1 cellular context compared by ENCODE assay signal in the genomic region with DNA sequence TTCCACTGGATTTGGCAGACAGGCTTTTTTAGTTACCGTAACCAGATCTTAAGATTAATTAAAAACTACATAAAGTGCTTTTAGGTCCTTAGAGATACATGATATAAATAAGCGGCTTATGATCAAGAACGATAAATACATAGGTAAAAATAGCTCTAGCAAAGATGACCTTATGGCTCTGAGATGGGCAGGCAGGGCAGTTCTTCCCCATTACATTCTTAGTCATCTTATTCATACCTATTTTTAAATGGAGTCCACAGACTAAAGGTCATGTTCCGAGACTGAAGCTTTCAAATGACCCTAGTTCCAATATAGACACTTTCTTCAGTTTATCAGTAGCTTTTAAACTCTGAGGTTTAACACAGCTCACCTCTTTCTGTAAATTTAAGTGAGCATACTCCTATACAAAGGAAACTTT.
TF ChIP-seq lines count a peak whose summit lies in the region.

No MANE protein-coding gene starts in this region.

TF ChIP-seq in K562, 482 proteins besides CTCF, POLR2A, EP300 and RAD21:
- TF ChIP-seq ZNF444 (CRISPR knock-in tag; IDR thresholded peaks at IDR 0.05): 0 out of 2 replicates have a peak, but pooled peaks have one; percentile 2
- TF ChIP-seq, protein P1, sequence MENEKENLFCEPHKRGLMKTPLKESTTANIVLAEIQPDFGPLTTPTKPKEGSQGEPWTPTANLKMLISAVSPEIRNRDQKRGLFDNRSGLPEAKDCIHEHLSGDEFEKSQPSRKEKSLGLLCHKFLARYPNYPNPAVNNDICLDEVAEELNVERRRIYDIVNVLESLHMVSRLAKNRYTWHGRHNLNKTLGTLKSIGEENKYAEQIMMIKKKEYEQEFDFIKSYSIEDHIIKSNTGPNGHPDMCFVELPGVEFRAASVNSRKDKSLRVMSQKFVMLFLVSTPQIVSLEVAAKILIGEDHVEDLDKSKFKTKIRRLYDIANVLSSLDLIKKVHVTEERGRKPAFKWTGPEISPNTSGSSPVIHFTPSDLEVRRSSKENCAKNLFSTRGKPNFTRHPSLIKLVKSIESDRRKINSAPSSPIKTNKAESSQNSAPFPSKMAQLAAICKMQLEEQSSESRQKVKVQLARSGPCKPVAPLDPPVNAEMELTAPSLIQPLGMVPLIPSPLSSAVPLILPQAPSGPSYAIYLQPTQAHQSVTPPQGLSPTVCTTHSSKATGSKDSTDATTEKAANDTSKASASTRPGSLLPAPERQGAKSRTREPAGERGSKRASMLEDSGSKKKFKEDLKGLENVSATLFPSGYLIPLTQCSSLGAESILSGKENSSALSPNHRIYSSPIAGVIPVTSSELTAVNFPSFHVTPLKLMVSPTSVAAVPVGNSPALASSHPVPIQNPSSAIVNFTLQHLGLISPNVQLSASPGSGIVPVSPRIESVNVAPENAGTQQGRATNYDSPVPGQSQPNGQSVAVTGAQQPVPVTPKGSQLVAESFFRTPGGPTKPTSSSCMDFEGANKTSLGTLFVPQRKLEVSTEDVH (IDR thresholded peaks at IDR 0.05; ENCODE audit: low read depth, partially characterized antibody): peak; percentile 13
- no peak for TF ChIP-seq MBD2 (IDR thresholded peaks at IDR 0.05; ENCODE audit: borderline replicate concordance, low read depth)
- peak; percentile 79 for TF ChIP-seq RBM22 (IDR thresholded peaks at IDR 0.05; ENCODE audit: low read depth, low read length, poor library complexity, severe bottlenecking)
- no peak for TF ChIP-seq MTF1 (CRISPR knock-in tag; IDR thresholded peaks at IDR 0.05; ENCODE audit: borderline replicate concordance)
- no peak for TF ChIP-seq ZNF274 (IDR thresholded peaks at IDR 0.05; ENCODE audit: borderline replicate concordance, low read depth, low read length)
- no peak for TF ChIP-seq SFPQ (IDR thresholded peaks at IDR 0.05; ENCODE audit: low read depth, low read length)
- TF ChIP-seq, protein P2, sequence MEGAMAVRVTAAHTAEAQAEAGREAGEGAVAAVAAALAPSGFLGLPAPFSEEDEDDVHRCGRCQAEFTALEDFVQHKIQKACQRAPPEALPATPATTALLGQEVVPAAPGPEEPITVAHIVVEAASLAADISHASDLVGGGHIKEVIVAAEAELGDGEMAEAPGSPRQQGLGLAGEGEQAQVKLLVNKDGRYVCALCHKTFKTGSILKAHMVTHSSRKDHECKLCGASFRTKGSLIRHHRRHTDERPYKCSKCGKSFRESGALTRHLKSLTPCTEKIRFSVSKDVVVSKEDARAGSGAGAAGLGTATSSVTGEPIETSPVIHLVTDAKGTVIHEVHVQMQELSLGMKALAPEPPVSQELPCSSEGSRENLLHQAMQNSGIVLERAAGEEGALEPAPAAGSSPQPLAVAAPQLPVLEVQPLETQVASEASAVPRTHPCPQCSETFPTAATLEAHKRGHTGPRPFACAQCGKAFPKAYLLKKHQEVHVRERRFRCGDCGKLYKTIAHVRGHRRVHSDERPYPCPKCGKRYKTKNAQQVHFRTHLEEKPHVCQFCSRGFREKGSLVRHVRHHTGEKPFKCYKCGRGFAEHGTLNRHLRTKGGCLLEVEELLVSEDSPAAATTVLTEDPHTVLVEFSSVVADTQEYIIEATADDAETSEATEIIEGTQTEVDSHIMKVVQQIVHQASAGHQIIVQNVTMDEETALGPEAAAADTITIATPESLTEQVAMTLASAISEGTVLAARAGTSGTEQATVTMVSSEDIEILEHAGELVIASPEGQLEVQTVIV (CRISPR knock-in tag; IDR thresholded peaks at IDR 0.05; ENCODE audit: borderline replicate concordance): no peak
- 0 out of 2 replicates have a peak, but pooled peaks have one; percentile 59 for TF ChIP-seq LCOR (CRISPR knock-in tag; IDR thresholded peaks at IDR 0.05)
- TF ChIP-seq KAT7 (CRISPR knock-in tag; IDR thresholded peaks at IDR 0.05; ENCODE audit: borderline replicate concordance): peak; percentile 5; the same call in 1 of the 2 replicates
- TF ChIP-seq PHB2 (IDR thresholded peaks at IDR 0.05; ENCODE audit: low read depth): no peak
